ENCODE assay signal across 10 cellular contexts in the genomic region with DNA sequence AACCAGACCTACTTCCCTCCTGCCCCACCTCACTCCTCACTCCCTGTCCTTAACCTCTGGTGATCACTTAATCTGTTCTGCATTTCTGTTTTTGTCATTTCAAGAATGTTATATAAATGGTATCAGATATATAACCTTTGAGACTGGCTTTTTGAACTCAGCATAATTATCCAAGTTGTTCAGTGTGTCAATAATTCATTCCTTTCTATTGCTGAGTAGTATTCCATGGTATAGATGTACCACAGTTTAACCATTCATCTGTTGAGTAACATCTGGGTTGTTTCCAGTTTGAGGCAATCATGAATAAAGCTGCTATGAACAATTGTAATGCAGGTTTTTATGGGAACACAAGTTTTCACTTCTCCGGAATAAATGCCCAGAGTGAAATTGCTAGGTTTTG. TPM values are rescaled to one million over a fixed set of nuclear protein-coding genes. Genes with fewer than 3 reads are reported as not detected.
"Had no signal": no experiment of that assay in that cellular context is flagged by ENCODE, and none has a peak within 500 bp of the region (broad histone marks: within the 10 kb centered on the region; RNA-seq: fewer than 3 reads in every experiment).

No MANE protein-coding gene starts in this region.

- H2AFZ ChIP-seq: GM23248 had no signal

- H3K27ac Mint-ChIP-seq: H9, HFFc6 had no signal

- H3K9me3 Mint-ChIP-seq: HFFc6 had no signal

- H3K4me3 Mint-ChIP-seq: H9, HFFc6 had no signal

- H3K9ac ChIP-seq: GM23248 had no signal

- DNase-seq: GM23248, GOT3, H9, HCEC 1CT, HFFc6, IMR-90, KG1 had no signal

- H3K4me3 ChIP-seq: GM23248, K562 had no signal

- FAIRE-seq: HTR-8/SVneo, K562 had no signal

- ATAC-seq: K562 had no signal

- H3K27ac ChIP-seq: GM23248 had no signal

RNA-seq across cellular contexts. Expression of gene B3GNT6, which starts 34.6 kb away (rescaled TPM):
- total RNA-seq: GM23248, H4, H9, HFFc6, IMR-90, K562 had no signal
- polyA plus RNA-seq: GM23248 had no signal
